ENCODE assay signal across 1 cellular context in the genomic region with DNA sequence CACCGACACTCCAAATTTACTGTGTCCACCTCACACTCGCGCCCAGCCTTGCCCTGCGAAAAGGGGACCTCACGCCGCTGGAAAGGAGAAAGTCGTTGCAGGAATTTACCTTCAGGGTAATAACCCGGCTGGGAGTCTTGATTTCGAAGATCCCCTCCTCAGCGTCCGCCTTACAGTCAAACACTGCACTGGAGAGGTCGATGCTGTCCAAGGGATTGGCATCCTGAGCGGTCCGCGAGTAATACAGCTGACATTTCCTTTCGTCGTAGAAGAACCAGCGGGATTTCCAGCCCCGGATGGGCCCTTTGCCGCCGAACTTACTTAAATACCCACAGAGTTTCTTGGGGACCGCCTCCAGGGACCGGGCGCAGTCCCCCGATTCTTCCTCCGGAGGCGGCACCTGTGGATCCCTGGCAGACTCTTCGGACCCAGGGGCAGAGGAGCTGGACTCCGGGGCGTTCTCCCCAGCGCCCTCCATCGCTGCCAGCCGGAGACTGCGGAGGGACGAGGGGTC.
TF ChIP-seq lines count a peak whose summit lies in the region.

No MANE protein-coding gene starts in this region.

TF ChIP-seq in GM12878, 131 proteins besides CTCF, POLR2A, EP300 and RAD21 (continued from another document and continues in another):
- TF ChIP-seq, protein P1, sequence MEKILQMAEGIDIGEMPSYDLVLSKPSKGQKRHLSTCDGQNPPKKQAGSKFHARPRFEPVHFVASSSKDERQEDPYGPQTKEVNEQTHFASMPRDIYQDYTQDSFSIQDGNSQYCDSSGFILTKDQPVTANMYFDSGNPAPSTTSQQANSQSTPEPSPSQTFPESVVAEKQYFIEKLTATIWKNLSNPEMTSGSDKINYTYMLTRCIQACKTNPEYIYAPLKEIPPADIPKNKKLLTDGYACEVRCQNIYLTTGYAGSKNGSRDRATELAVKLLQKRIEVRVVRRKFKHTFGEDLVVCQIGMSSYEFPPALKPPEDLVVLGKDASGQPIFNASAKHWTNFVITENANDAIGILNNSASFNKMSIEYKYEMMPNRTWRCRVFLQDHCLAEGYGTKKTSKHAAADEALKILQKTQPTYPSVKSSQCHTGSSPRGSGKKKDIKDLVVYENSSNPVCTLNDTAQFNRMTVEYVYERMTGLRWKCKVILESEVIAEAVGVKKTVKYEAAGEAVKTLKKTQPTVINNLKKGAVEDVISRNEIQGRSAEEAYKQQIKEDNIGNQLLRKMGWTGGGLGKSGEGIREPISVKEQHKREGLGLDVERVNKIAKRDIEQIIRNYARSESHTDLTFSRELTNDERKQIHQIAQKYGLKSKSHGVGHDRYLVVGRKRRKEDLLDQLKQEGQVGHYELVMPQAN (conservative IDR thresholded peaks at IDR 0.05): no peak
- TF ChIP-seq TCF7 (IDR thresholded peaks at IDR 0.05; ENCODE audit: borderline replicate concordance): no peak
- TF ChIP-seq TARDBP (IDR thresholded peaks at IDR 0.05; ENCODE audit: borderline replicate concordance): no peak
- TF ChIP-seq MTA2 (IDR thresholded peaks at IDR 0.05; ENCODE audit: low read depth): no peak
- TF ChIP-seq ZNF622 (IDR thresholded peaks at IDR 0.05): no peak
- TF ChIP-seq, protein P2, sequence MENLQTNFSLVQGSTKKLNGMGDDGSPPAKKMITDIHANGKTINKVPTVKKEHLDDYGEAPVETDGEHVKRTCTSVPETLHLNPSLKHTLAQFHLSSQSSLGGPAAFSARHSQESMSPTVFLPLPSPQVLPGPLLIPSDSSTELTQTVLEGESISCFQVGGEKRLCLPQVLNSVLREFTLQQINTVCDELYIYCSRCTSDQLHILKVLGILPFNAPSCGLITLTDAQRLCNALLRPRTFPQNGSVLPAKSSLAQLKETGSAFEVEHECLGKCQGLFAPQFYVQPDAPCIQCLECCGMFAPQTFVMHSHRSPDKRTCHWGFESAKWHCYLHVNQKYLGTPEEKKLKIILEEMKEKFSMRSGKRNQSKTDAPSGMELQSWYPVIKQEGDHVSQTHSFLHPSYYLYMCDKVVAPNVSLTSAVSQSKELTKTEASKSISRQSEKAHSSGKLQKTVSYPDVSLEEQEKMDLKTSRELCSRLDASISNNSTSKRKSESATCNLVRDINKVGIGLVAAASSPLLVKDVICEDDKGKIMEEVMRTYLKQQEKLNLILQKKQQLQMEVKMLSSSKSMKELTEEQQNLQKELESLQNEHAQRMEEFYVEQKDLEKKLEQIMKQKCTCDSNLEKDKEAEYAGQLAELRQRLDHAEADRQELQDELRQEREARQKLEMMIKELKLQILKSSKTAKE (IDR thresholded peaks at IDR 0.05; ENCODE audit: low read depth, poor library complexity, severe bottlenecking): no peak
- TF ChIP-seq, protein P3, sequence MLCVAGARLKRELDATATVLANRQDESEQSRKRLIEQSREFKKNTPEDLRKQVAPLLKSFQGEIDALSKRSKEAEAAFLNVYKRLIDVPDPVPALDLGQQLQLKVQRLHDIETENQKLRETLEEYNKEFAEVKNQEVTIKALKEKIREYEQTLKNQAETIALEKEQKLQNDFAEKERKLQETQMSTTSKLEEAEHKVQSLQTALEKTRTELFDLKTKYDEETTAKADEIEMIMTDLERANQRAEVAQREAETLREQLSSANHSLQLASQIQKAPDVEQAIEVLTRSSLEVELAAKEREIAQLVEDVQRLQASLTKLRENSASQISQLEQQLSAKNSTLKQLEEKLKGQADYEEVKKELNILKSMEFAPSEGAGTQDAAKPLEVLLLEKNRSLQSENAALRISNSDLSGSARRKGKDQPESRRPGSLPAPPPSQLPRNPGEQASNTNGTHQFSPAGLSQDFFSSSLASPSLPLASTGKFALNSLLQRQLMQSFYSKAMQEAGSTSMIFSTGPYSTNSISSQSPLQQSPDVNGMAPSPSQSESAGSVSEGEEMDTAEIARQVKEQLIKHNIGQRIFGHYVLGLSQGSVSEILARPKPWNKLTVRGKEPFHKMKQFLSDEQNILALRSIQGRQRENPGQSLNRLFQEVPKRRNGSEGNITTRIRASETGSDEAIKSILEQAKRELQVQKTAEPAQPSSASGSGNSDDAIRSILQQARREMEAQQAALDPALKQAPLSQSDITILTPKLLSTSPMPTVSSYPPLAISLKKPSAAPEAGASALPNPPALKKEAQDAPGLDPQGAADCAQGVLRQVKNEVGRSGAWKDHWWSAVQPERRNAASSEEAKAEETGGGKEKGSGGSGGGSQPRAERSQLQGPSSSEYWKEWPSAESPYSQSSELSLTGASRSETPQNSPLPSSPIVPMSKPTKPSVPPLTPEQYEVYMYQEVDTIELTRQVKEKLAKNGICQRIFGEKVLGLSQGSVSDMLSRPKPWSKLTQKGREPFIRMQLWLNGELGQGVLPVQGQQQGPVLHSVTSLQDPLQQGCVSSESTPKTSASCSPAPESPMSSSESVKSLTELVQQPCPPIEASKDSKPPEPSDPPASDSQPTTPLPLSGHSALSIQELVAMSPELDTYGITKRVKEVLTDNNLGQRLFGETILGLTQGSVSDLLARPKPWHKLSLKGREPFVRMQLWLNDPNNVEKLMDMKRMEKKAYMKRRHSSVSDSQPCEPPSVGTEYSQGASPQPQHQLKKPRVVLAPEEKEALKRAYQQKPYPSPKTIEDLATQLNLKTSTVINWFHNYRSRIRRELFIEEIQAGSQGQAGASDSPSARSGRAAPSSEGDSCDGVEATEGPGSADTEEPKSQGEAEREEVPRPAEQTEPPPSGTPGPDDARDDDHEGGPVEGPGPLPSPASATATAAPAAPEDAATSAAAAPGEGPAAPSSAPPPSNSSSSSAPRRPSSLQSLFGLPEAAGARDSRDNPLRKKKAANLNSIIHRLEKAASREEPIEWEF (IDR thresholded peaks at IDR 0.05; ENCODE audit: insufficient replicate concordance, low read depth, low read length): no peak
- TF ChIP-seq ZNF207 (IDR thresholded peaks at IDR 0.05; ENCODE audit: borderline replicate concordance): 0 out of 2 replicates have a peak, but pooled peaks have one; percentile 13
- TF ChIP-seq, protein P4, sequence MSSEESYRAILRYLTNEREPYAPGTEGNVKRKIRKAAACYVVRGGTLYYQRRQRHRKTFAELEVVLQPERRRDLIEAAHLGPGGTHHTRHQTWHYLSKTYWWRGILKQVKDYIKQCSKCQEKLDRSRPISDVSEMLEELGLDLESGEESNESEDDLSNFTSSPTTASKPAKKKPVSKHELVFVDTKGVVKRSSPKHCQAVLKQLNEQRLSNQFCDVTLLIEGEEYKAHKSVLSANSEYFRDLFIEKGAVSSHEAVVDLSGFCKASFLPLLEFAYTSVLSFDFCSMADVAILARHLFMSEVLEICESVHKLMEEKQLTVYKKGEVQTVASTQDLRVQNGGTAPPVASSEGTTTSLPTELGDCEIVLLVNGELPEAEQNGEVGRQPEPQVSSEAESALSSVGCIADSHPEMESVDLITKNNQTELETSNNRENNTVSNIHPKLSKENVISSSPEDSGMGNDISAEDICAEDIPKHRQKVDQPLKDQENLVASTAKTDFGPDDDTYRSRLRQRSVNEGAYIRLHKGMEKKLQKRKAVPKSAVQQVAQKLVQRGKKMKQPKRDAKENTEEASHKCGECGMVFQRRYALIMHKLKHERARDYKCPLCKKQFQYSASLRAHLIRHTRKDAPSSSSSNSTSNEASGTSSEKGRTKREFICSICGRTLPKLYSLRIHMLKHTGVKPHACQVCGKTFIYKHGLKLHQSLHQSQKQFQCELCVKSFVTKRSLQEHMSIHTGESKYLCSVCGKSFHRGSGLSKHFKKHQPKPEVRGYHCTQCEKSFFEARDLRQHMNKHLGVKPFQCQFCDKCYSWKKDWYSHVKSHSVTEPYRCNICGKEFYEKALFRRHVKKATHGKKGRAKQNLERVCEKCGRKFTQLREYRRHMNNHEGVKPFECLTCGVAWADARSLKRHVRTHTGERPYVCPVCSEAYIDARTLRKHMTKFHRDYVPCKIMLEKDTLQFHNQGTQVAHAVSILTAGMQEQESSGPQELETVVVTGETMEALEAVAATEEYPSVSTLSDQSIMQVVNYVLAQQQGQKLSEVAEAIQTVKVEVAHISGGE (CRISPR knock-in tag; IDR thresholded peaks at IDR 0.05): no peak
- no peak for TF ChIP-seq RUNX3 (IDR thresholded peaks at IDR 0.05; ENCODE audit: low read length)
- TF ChIP-seq, protein P5, sequence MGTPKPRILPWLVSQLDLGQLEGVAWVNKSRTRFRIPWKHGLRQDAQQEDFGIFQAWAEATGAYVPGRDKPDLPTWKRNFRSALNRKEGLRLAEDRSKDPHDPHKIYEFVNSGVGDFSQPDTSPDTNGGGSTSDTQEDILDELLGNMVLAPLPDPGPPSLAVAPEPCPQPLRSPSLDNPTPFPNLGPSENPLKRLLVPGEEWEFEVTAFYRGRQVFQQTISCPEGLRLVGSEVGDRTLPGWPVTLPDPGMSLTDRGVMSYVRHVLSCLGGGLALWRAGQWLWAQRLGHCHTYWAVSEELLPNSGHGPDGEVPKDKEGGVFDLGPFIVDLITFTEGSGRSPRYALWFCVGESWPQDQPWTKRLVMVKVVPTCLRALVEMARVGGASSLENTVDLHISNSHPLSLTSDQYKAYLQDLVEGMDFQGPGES (IDR thresholded peaks at IDR 0.05): no peak
- 0 out of 2 replicates have a peak, but pooled peaks have one; percentile 20 for TF ChIP-seq DPF2 (IDR thresholded peaks at IDR 0.05)
- TF ChIP-seq, protein P6, sequence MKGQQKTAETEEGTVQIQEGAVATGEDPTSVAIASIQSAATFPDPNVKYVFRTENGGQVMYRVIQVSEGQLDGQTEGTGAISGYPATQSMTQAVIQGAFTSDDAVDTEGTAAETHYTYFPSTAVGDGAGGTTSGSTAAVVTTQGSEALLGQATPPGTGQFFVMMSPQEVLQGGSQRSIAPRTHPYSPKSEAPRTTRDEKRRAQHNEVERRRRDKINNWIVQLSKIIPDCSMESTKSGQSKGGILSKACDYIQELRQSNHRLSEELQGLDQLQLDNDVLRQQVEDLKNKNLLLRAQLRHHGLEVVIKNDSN (IDR thresholded peaks at IDR 0.05; ENCODE audit: borderline replicate concordance, extremely low read length, insufficient read depth, low read depth, low read length): no peak
- TF ChIP-seq IKZF2 (IDR thresholded peaks at IDR 0.05): peak in 1 of 2 experiments; percentile 38; a peak in 1 of 4 replicates
- no peak for TF ChIP-seq POLR2AphosphoS2 (IDR thresholded peaks at IDR 0.05; ENCODE audit: low read depth, low read length)
- TF ChIP-seq STAT3 (IDR thresholded peaks at IDR 0.05; ENCODE audit: low read depth, low read length): no peak
- TF ChIP-seq EED (IDR thresholded peaks at IDR 0.05; ENCODE audit: low read depth): peak; percentile 8; the same call in 1 of the 2 replicates
- TF ChIP-seq, protein P7, sequence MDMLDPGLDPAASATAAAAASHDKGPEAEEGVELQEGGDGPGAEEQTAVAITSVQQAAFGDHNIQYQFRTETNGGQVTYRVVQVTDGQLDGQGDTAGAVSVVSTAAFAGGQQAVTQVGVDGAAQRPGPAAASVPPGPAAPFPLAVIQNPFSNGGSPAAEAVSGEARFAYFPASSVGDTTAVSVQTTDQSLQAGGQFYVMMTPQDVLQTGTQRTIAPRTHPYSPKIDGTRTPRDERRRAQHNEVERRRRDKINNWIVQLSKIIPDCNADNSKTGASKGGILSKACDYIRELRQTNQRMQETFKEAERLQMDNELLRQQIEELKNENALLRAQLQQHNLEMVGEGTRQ (IDR thresholded peaks at IDR 0.05; ENCODE audit: borderline replicate concordance, low read depth, low read length): no peak
- TF ChIP-seq, protein P8, sequence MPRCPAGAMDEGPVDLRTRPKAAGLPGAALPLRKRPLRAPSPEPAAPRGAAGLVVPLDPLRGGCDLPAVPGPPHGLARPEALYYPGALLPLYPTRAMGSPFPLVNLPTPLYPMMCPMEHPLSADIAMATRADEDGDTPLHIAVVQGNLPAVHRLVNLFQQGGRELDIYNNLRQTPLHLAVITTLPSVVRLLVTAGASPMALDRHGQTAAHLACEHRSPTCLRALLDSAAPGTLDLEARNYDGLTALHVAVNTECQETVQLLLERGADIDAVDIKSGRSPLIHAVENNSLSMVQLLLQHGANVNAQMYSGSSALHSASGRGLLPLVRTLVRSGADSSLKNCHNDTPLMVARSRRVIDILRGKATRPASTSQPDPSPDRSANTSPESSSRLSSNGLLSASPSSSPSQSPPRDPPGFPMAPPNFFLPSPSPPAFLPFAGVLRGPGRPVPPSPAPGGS (IDR thresholded peaks at IDR 0.05; ENCODE audit: borderline replicate concordance, insufficient read depth, low read depth, low read length, poor library complexity, severe bottlenecking): no peak
- TF ChIP-seq ZNF384 (IDR thresholded peaks at IDR 0.05; ENCODE audit: borderline replicate concordance, low read depth, low read length): no peak
- no peak for TF ChIP-seq RCOR1 (conservative IDR thresholded peaks at IDR 0.05; ENCODE audit: low read depth, low read length)
- no peak; the same call in 1 of the 2 replicates for TF ChIP-seq CREB1 (IDR thresholded peaks at IDR 0.05; ENCODE audit: low read depth)
- no peak for TF ChIP-seq RELA (IDR thresholded peaks at IDR 0.05; ENCODE audit: borderline replicate concordance, partially characterized antibody)
- TF ChIP-seq ZNF24 (IDR thresholded peaks at IDR 0.05): no peak
- peak; percentile 50; the same call in 1 of the 2 replicates for TF ChIP-seq ZNF217 (IDR thresholded peaks at IDR 0.05)
- no peak for TF ChIP-seq ASH2L (IDR thresholded peaks at IDR 0.05; ENCODE audit: borderline replicate concordance, low read depth)
- TF ChIP-seq, protein P9, sequence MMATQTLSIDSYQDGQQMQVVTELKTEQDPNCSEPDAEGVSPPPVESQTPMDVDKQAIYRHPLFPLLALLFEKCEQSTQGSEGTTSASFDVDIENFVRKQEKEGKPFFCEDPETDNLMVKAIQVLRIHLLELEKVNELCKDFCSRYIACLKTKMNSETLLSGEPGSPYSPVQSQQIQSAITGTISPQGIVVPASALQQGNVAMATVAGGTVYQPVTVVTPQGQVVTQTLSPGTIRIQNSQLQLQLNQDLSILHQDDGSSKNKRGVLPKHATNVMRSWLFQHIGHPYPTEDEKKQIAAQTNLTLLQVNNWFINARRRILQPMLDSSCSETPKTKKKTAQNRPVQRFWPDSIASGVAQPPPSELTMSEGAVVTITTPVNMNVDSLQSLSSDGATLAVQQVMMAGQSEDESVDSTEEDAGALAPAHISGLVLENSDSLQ (IDR thresholded peaks at IDR 0.05): no peak
- TF ChIP-seq BHLHE40 (IDR thresholded peaks at IDR 0.05; ENCODE audit: borderline replicate concordance in 1 of 2, low read depth in 2 of 2, low read length in 1 of 2): no peak
- no peak for TF ChIP-seq SIN3A (IDR thresholded peaks at IDR 0.05; ENCODE audit: low read depth, low read length)
- TF ChIP-seq CBX3 (IDR thresholded peaks at IDR 0.05; ENCODE audit: borderline replicate concordance, low read depth): no peak
- TF ChIP-seq TCF3 (IDR thresholded peaks at IDR 0.05; ENCODE audit: borderline replicate concordance, insufficient read depth, low read depth, low read length): no peak
- no peak for TF ChIP-seq CHD4 (IDR thresholded peaks at IDR 0.05)
- TF ChIP-seq SMARCA5 (IDR thresholded peaks at IDR 0.05): peak; percentile 23; the same call in 1 of the 2 replicates
